10 cellular contexts compared by ENCODE assay signal in the genomic region with DNA sequence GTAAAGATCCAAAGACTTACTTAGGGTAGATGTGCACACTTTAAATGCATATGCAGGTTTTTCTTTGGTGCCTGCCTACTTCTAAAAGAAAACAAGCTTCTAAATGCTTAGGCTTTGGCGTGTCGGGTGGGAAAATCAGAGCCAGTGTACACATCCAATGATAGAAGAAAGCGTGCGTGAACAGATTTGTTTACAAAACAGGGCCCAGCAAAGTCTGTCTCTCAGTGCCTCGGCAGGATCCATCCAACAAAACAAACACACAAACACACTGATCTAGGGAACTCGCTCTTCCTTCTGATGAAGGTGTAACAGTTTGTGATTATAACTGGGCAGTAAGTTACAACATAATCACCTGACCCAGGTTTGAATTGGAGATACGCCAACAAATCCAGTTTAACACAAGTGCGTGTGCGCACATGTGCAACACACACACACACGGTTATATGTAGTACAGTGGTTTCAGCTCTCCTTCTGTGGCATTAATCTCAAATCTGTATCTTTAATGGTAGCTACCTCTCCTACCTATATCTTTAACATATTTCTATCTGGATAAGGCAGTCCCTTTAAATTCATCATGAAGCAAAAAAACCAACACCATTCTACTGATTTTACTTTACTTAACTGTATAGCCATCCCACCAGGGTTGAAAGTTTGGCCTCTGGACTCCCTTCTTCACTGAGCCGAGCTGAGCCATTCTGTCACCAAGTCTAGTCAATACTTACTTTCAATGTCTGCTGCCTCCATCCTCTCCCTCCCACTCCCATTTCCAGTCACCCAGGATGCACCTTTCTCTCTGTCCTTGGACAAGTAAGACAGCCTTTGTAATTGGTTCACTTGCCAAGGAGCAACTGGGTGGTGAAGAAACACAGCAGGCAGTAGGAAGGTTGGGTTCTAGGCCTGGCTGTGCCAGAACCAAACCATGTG.
A peak's percentile ranks its signal among the peaks of the same experiment; 100 is the strongest.
DNase-seq lines count a peak whose midpoint lies in the region; ATAC-seq and TF ChIP-seq lines count a peak whose summit lies in the region.
"Had no signal": no experiment of that assay in that cellular context is flagged by ENCODE, and none has a peak within 500 bp of the region (broad histone marks: within the 10 kb centered on the region; RNA-seq: fewer than 3 reads in every experiment).

No MANE protein-coding gene starts in this region.

- peaks cover 93 to 97% of the 10 kb centered on the region in 2 donors for H3K4me1 ChIP-seq in thyroid gland

- H3K27ac ChIP-seq in layer of hippocampus (ENCODE audit: low read depth, low read length) (peak overlapping the region; percentile 8), thyroid gland (peak overlapping the region; percentile 95 to 97 (median 96))

- H3K4me3 Mint-ChIP-seq in activated naive CD4-positive, alpha-beta T cell treated with anti-CD3 and anti-CD28 coated beads, Interleukin-2, amount 10 ng/mL, durations not matched to agents 7 days and 5 days = no peak overlapping the region
- peak overlapping the region; percentile 72 to 86 for H3K4me3 Mint-ChIP-seq in activated T-cell treated with anti-CD3 and anti-CD28 coated beads, Interleukin-2, amount 50 U/mL, for 72 hours

- ATAC-seq in activated T-cell treated with anti-CD3 and anti-CD28 coated beads, Interleukin-2, amount 50 U/mL, for 72 hours (replicated peaks in 1 of 2) = peak; percentile 54 to 61
- ATAC-seq in HG02798 (IDR thresholded peaks at IDR 0.05; ENCODE audit: poor library complexity, unreplicated experiment) = no peak

- intact Hi-C loops in thyroid gland (cut with DNase I) = no loop called here

- H3K27ac Mint-ChIP-seq in activated naive CD4-positive, alpha-beta T cell treated with anti-CD3 and anti-CD28 coated beads, Interleukin-2, amount 10 ng/mL, durations not matched to agents 7 days and 5 days = peak overlapping the region; percentile 61
- H3K27ac Mint-ChIP-seq in activated T-cell treated with anti-CD3 and anti-CD28 coated beads, Interleukin-2, amount 50 U/mL, for 72 hours = peak overlapping the region; percentile 98

- no peak overlapping the region for H3K4me3 ChIP-seq in thyroid gland (replicated peaks in 1 of 3)

- no peaks in the 10 kb centered on the region for H3K9me3 Mint-ChIP-seq in activated naive CD4-positive, alpha-beta T cell treated with anti-CD3 and anti-CD28 coated beads, Interleukin-2, amount 10 ng/mL, durations not matched to agents 7 days and 5 days
- H3K9me3 Mint-ChIP-seq in activated T-cell treated with anti-CD3 and anti-CD28 coated beads, Interleukin-2, amount 50 U/mL, for 72 hours = no peaks in the 10 kb centered on the region

- H3K27me3 Mint-ChIP-seq in activated naive CD4-positive, alpha-beta T cell treated with anti-CD3 and anti-CD28 coated beads, Interleukin-2, amount 10 ng/mL, durations not matched to agents 7 days and 5 days = no peaks in the 10 kb centered on the region
- no peaks in the 10 kb centered on the region for H3K27me3 Mint-ChIP-seq in activated T-cell treated with anti-CD3 and anti-CD28 coated beads, Interleukin-2, amount 50 U/mL, for 72 hours (ENCODE audit: low read depth)

- 65 to 77% methylated on average over 11 of the region's 11 CpGs for WGBS in thyroid gland, 2 donors

- no peak for TF ChIP-seq CTCF in thyroid gland (IDR thresholded peaks at IDR 0.05)

- peak in 1 of 2 donors; percentile 45 for TF ChIP-seq POLR2A in thyroid gland (IDR thresholded peaks at IDR 0.05)

- CTCF ChIA-PET in activated naive CD4-positive, alpha-beta T cell treated with anti-CD3 and anti-CD28 coated beads, Interleukin-2, amount 10 ng/mL, durations not matched to agents 7 days and 5 days (lab: Charles Lee) = interaction anchor here (1.1 to 1.9 kb wide), 5 partner anchors 12 to 122 kb away, joined by 3 to 5 read pairs (median 4); no protein-coding TSS in a partner anchor

- H3K27me3 ChIP-seq in layer of hippocampus (ENCODE audit: control insufficient read depth, insufficient read depth, low read length) = no peaks in the 10 kb centered on the region
- H3K27me3 ChIP-seq in thyroid gland = no peaks in the 10 kb centered on the region

- DNase-seq in activated naive CD4-positive, alpha-beta T cell treated with anti-CD3 and anti-CD28 coated beads, Interleukin-2, amount 10 ng/mL, durations not matched to agents 7 days and 5 days = no peak
- no peak for DNase-seq in activated naive CD4-positive, alpha-beta T cell treated with anti-CD3 and anti-CD28 coated beads, Interleukin-2, amount 50 U/mL, for 16 hours
- DNase-seq in activated T-cell treated with anti-CD3 and anti-CD28 coated beads, Interleukin-2, amount 50 U/mL, for 72 hours = peak; percentile 65 to 71
- DNase-seq in thyroid gland (no peak), NAMALWA (ENCODE audit: low spot score) (no peak), NCI-H187 (lab: John Stamatoyannopoulos, UW) (no peak)
- DNase-seq: activated CD4-positive, CD25-positive, alpha-beta regulatory T cell; NCI-H2029 had no signal

- H3K36me3 Mint-ChIP-seq in activated naive CD4-positive, alpha-beta T cell treated with anti-CD3 and anti-CD28 coated beads, Interleukin-2, amount 10 ng/mL, durations not matched to agents 7 days and 5 days = peaks cover 64% of the 10 kb centered on the region
- peaks cover 12 to 37% of the 10 kb centered on the region in 2 donors for H3K36me3 Mint-ChIP-seq in activated T-cell treated with anti-CD3 and anti-CD28 coated beads, Interleukin-2, amount 50 U/mL, for 72 hours (ENCODE audit: insufficient read depth in 2 of 2)

- no peaks in the 10 kb centered on the region for H3K9me3 ChIP-seq in thyroid gland

- H3K4me1 Mint-ChIP-seq in activated naive CD4-positive, alpha-beta T cell treated with anti-CD3 and anti-CD28 coated beads, Interleukin-2, amount 10 ng/mL, durations not matched to agents 7 days and 5 days = peaks cover 92% of the 10 kb centered on the region
- peaks cover 100% of the 10 kb centered on the region for H3K4me1 Mint-ChIP-seq in activated T-cell treated with anti-CD3 and anti-CD28 coated beads, Interleukin-2, amount 50 U/mL, for 72 hours (ENCODE audit: low read depth)

- no peaks in the 10 kb centered on the region for H3K36me3 ChIP-seq in thyroid gland

Comparison
In these comparisons a context has a peak if more than half of its experiments do, and no peak if none do; other contexts are left out.
1. DNase-seq: peak in activated T-cell treated with anti-CD3 and anti-CD28 coated beads, Interleukin-2, amount 50 U/mL, for 72 hours (2 of 2); none in activated naive CD4-positive, alpha-beta T cell treated with anti-CD3 and anti-CD28 coated beads, Interleukin-2, amount 10 ng/mL, durations not matched to agents 7 days and 5 days (single experiment), activated naive CD4-positive, alpha-beta T cell treated with anti-CD3 and anti-CD28 coated beads, Interleukin-2, amount 50 U/mL, for 16 hours (single experiment), thyroid gland (0 of 2), NAMALWA (single experiment) and NCI-H187 (0 of 2).